16 cellular contexts compared by ENCODE assay signal in genomic region chr1:103459385-103459784, GRCh38.
A peak's percentile ranks its signal among the peaks of the same experiment; 100 is the strongest.
DNase-seq lines count a peak whose midpoint lies in the region; ATAC-seq lines count a peak whose summit lies in the region.
"Had no signal": no experiment of that assay in that cellular context is flagged by ENCODE, and none has a peak within 500 bp of the region (broad histone marks: within the 10 kb centered on the region; RNA-seq: fewer than 3 reads in every experiment).

No MANE protein-coding gene starts in this region.

- H3K27me3 ChIP-seq in SJCRH30, result no peaks in the 10 kb centered on the region
- H3K27me3 ChIP-seq: right lobe of liver had no signal

- H3K36me3 ChIP-seq in SJCRH30, result no peaks in the 10 kb centered on the region
- H3K36me3 ChIP-seq: left ventricle myocardium inferior, right lobe of liver had no signal

- H3K9me3 ChIP-seq in SJCRH30 (replicated peaks), result no peaks in the 10 kb centered on the region
- H3K9me3 ChIP-seq: left ventricle myocardium inferior, right lobe of liver had no signal

- no peak overlapping the region for H3K27ac ChIP-seq in SJCRH30
- H3K27ac ChIP-seq: KMS-11, left ventricle myocardium inferior, right lobe of liver had no signal

- DNase-seq in ELR (ENCODE audit: low read depth) (peak; percentile 7), RKO (ENCODE audit: low spot score) (peak; percentile 1), fibroblast of peridontal ligament (ENCODE audit: extremely low read depth) (peak; percentile 24), renal cortical epithelial cell (ENCODE audit: low read depth) (peak; percentile 7), SJCRH30 (no peak), LoVo (ENCODE audit: low spot score) (no peak), ureter (ENCODE audit: low spot score) (no peak)
- DNase-seq: activated CD4-positive, alpha-beta T cell treated with anti-CD3 and anti-CD28 coated beads for 48 hours; activated gamma-delta T cell treated with Interleukin-2 at 50 U/mL for 16 hours; left ventricle myocardium inferior; NCI-H1092; NCI-H2081 treated with DMSO at 0.1 percent for 48 hours; right lobe of liver; stimulated activated naive CD4-positive, alpha-beta T cell treated with Interleukin-2 at 50 U/mL for 16 hours had no signal

- no peak for ATAC-seq in HG02678 (IDR thresholded peaks at IDR 0.05; ENCODE audit: unreplicated experiment)

- H3K4me3 ChIP-seq in SJCRH30, result no peak overlapping the region
- H3K4me3 ChIP-seq: left ventricle myocardium inferior, right lobe of liver had no signal

- no peaks in the 10 kb centered on the region for H3K4me1 ChIP-seq in SJCRH30
- H3K4me1 ChIP-seq: left ventricle myocardium inferior, right lobe of liver had no signal

Comparison
In these comparisons a context has a peak if more than half of its experiments do, and no peak if none do; other contexts are left out.
1. DNase-seq: peak in ELR (single experiment), RKO (single experiment), fibroblast of peridontal ligament (single experiment) and renal cortical epithelial cell (single experiment); none in SJCRH30 (0 of 2), LoVo (single experiment) and ureter (single experiment).